In the genomic region with DNA sequence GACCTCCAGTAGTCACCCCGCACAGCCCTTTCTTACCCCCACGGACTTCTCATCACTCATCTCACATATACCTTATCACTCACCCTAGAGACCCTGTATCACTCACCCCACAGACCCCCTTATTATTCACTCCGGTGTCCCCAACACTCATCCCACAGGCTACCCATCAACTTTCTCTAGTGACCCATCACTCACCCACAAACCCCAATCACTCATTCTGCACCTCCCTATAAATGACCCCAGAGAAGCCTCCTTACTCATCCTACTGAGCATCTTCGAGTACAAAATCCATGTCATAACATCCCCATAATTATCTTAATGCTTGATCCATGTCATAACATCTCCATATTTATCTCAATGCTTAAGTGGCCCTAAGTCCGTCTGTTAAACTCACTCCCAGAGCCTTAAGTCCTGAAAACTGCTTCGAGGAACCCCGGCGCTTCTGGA, we compare ENCODE assay signal across 8 cellular contexts. TPM values are rescaled to one million over a fixed set of nuclear protein-coding genes. Genes with fewer than 3 reads are reported as not detected.
DNase-seq lines count a peak whose midpoint lies in the region; ATAC-seq and TF ChIP-seq lines count a peak whose summit lies in the region.

No MANE protein-coding gene starts in this region.

- H3K4me1 ChIP-seq in adrenal gland (replicated peaks in 1 of 2): peaks cover 0 to 16% of the 10 kb centered on the region in 2 donors

- H3K27me3 Mint-ChIP-seq in mesothelial cell of epicardium (ENCODE audit: low read depth): no peaks in the 10 kb centered on the region

- WGBS in adrenal gland, 4 donors: 12 to 41% (median 31%) methylated on average over 5 to 8 of the region's 8 CpGs
- 14 to 45% methylated on average over 8 of the region's 8 CpGs for WGBS in lower leg skin, 2 donors

- H3K27ac Mint-ChIP-seq in mesothelial cell of epicardium: peak overlapping the region; percentile 64

- peaks cover 20% of the 10 kb centered on the region for H3K4me1 Mint-ChIP-seq in mesothelial cell of epicardium

- TF ChIP-seq CTCF in adrenal gland (IDR thresholded peaks at IDR 0.05) (no peak), mesothelial cell of epicardium (IDR thresholded peaks at IDR 0.05; ENCODE audit: unreplicated experiment) (no peak), lower leg skin (IDR thresholded peaks at IDR 0.05) (no peak)

- DNase-seq in adrenal gland (no peak), mesothelial cell of epicardium (ENCODE audit: low spot score in 2 of 2, unreplicated experiment in 2 of 2) (no peak), HuH-7 (ENCODE audit: low spot score) (no peak), lower leg skin (ENCODE audit: low spot score in 2 of 2) (no peak)

- H3K4me3 ChIP-seq in adrenal gland: peak overlapping the region in 2 of 4 donors; percentile 65 to 72
- H3K4me3 ChIP-seq in lower leg skin (ENCODE audit: low read depth, poor library complexity, severe bottlenecking): no peak overlapping the region

- peak overlapping the region in 4 of 5 donors; percentile 85 to 97 (median 92) for H3K27ac ChIP-seq in adrenal gland

- ATAC-seq in GM18498 (IDR thresholded peaks at IDR 0.05; ENCODE audit: unreplicated experiment): peak; percentile 5
- ATAC-seq in HG02981 (IDR thresholded peaks at IDR 0.05; ENCODE audit: unreplicated experiment): peak; percentile 14
- no peak for ATAC-seq in HG03025 (IDR thresholded peaks at IDR 0.05; ENCODE audit: low FRiP score, unreplicated experiment)
- ATAC-seq in HG03095 (IDR thresholded peaks at IDR 0.05; ENCODE audit: unreplicated experiment): no peak

- no peaks in the 10 kb centered on the region for H3K36me3 Mint-ChIP-seq in mesothelial cell of epicardium

- peaks cover 13% of the 10 kb centered on the region for H3K9me3 Mint-ChIP-seq in mesothelial cell of epicardium

- intact Hi-C loops in adrenal gland (cut with DNase I) (no loop called here), lower leg skin (cut with DNase I; ENCODE audit: low total_unique reads) (no loop called here)

- peak overlapping the region; percentile 72 for H3K4me3 Mint-ChIP-seq in mesothelial cell of epicardium

- no peaks in the 10 kb centered on the region for H3K36me3 ChIP-seq in adrenal gland (replicated peaks in 1 of 2)

- no peak for TF ChIP-seq POLR2A in adrenal gland (IDR thresholded peaks at IDR 0.05)
- no peak for TF ChIP-seq POLR2A in lower leg skin (IDR thresholded peaks at IDR 0.05)

- H3K27me3 ChIP-seq in adrenal gland: no peaks in the 10 kb centered on the region

- no peaks in the 10 kb centered on the region for H3K9me3 ChIP-seq in adrenal gland (replicated peaks in 1 of 3)

RNA-seq across cellular contexts. Expression of gene ZNF41, which starts 0.9 kb away (rescaled TPM):
- 1 to 10 TPM; 2.8 to 8.9 (median 7.6) TPM for total RNA-seq in adrenal gland
- polyA plus RNA-seq in adrenal gland: 10 to 100 TPM in 1 of 3 donors, 1 to 10 TPM in 2; 2.8 to 10.5 (median 4.2) TPM
- 6.4 to 7.0 TPM (median 6.6 TPM) in 3 replicates for total RNA-seq in mesothelial cell of epicardium
- total RNA-seq in lower leg skin: 10 to 100 TPM in 2 of 4 donors, 1 to 10 TPM in 2; 4.6 to 12.9 (median 7.7) TPM

Comparison
In these comparisons a context has a peak if more than half of its experiments do, and no peak if none do; other contexts are left out.
1. ATAC-seq: peak in GM18498 (single experiment) and HG02981 (single experiment); none in HG03025 (single experiment) and HG03095 (single experiment).